ENCODE assay signal across 1 cellular context in the genomic region with DNA sequence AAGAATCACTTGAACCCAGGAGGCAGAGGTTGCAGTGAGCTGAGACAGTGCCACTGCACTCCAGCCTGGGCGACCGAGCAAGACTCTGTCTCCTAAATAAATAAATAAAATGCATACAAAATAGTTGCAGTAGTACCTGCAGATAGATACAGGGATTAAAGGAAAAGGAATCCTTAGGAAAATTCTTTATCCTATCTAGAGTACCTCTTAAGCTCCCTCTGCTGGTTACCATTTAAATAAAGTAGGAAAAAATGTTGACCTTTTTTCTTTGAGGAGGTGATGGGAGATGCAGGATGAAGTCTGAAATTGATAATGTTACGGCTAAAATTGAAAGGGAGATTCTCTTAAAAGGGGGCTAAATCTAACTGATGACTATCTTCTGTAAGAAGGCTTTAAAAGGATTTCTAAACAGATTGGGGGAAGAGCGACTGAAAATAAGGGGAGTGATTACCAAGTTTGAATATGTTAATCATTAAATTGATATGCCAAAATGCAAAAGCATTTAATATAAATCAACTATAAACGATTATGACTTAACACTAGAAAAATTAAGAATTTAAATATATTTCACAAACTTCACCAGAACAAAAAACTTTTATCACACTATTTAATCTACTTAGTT.
TF ChIP-seq lines count a peak whose summit lies in the region.

No MANE protein-coding gene starts in this region.

TF ChIP-seq in K562, 482 proteins besides CTCF, POLR2A, EP300 and RAD21 (continued from another document):
- TF ChIP-seq, protein P1, sequence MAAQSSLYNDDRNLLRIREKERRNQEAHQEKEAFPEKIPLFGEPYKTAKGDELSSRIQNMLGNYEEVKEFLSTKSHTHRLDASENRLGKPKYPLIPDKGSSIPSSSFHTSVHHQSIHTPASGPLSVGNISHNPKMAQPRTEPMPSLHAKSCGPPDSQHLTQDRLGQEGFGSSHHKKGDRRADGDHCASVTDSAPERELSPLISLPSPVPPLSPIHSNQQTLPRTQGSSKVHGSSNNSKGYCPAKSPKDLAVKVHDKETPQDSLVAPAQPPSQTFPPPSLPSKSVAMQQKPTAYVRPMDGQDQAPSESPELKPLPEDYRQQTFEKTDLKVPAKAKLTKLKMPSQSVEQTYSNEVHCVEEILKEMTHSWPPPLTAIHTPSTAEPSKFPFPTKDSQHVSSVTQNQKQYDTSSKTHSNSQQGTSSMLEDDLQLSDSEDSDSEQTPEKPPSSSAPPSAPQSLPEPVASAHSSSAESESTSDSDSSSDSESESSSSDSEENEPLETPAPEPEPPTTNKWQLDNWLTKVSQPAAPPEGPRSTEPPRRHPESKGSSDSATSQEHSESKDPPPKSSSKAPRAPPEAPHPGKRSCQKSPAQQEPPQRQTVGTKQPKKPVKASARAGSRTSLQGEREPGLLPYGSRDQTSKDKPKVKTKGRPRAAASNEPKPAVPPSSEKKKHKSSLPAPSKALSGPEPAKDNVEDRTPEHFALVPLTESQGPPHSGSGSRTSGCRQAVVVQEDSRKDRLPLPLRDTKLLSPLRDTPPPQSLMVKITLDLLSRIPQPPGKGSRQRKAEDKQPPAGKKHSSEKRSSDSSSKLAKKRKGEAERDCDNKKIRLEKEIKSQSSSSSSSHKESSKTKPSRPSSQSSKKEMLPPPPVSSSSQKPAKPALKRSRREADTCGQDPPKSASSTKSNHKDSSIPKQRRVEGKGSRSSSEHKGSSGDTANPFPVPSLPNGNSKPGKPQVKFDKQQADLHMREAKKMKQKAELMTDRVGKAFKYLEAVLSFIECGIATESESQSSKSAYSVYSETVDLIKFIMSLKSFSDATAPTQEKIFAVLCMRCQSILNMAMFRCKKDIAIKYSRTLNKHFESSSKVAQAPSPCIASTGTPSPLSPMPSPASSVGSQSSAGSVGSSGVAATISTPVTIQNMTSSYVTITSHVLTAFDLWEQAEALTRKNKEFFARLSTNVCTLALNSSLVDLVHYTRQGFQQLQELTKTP (IDR thresholded peaks at IDR 0.05; ENCODE audit: low read depth in 1 of 2, partially characterized antibody in 2 of 2) = no peak
- no peak for TF ChIP-seq MEF2D (tag; conservative IDR thresholded peaks at IDR 0.05; ENCODE audit: low read depth)
- TF ChIP-seq, protein P2, sequence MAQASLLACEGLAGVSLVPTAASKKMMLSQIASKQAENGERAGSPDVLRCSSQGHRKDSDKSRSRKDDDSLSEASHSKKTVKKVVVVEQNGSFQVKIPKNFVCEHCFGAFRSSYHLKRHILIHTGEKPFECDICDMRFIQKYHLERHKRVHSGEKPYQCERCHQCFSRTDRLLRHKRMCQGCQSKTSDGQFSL (CRISPR knock-in tag; IDR thresholded peaks at IDR 0.05) = no peak
- TF ChIP-seq, protein P2 (tag; IDR thresholded peaks at IDR 0.05) = no peak
